20 cellular contexts compared by ENCODE assay signal in the genomic region with DNA sequence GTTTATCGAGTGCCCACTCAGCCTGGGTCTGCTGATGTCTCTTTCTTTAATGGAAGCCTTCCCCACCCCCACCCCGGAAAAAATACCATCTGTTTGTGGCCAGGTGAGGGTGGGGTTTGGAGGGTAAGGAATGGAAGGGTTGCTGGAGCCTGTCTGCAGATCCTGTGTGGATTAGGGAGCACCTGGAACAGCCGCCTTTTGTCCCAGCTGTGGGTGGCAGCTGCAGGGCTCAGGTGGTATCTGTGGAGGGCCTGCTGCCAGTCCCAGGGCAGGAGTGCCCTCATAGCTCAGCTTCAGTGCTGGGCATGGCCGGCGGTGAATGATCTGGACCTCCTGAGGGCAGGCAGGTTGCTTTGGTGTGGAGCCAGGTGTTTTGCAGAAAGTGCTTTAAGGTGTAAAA. TPM values are rescaled to one million over a fixed set of nuclear protein-coding genes. Genes with fewer than 3 reads are reported as not detected.
DNase-seq lines count a peak whose midpoint lies in the region; ATAC-seq and TF ChIP-seq lines count a peak whose summit lies in the region.
"Had no signal": no experiment of that assay in that cellular context is flagged by ENCODE, and none has a peak within 500 bp of the region (broad histone marks: within the 10 kb centered on the region; RNA-seq: fewer than 3 reads in every experiment).

No MANE protein-coding gene starts in this region.

- intact Hi-C loops in Right ventricle myocardium superior (cut with DNase I), result no loop called here
- intact Hi-C loops in Right ventricle myocardium inferior (cut with DNase I), result no loop called here
- intact Hi-C loops in mammary epithelial cell (cut with micrococcal nuclease), result no loop called here
- intact Hi-C loops in right lobe of liver (cut with DNase I), result no loop called here
- intact Hi-C loops in upper lobe of right lung (cut with DNase I), result no loop called here

- CTCF ChIA-PET in mammary epithelial cell (lab: Charles Lee; ENCODE audit: low non-redundant PET), result no interaction called here
- CTCF ChIA-PET in activated naive CD4-positive, alpha-beta T cell treated with anti-CD3 and anti-CD28 coated beads, Interleukin-2, amount 10 ng/mL, durations not matched to agents 7 days and 5 days (lab: Charles Lee), result no interaction called here

- no peaks in the 10 kb centered on the region for H3K27me3 Mint-ChIP-seq in activated naive CD4-positive, alpha-beta T cell treated with anti-CD3 and anti-CD28 coated beads, Interleukin-2, amount 10 ng/mL, durations not matched to agents 7 days and 5 days
- H3K27me3 Mint-ChIP-seq in type B pancreatic cell, result no peaks in the 10 kb centered on the region
- H3K27me3 Mint-ChIP-seq: activated naive CD8-positive, alpha-beta T cell had no signal

- TF ChIP-seq CTCF in mammary epithelial cell (conservative IDR thresholded peaks at IDR 0.05 in 1 of 2, IDR thresholded peaks at IDR 0.05 in 1 of 2; ENCODE audit: extremely low read depth in 1 of 2, insufficient read depth in 1 of 2, low read depth in 1 of 2, low read length in 2 of 2) (no peak), right lobe of liver (IDR thresholded peaks at IDR 0.05) (no peak), upper lobe of right lung (IDR thresholded peaks at IDR 0.05) (no peak), type B pancreatic cell (conservative IDR thresholded peaks at IDR 0.05) (no peak)

- TF ChIP-seq POLR2A in right lobe of liver (IDR thresholded peaks at IDR 0.05), result no peak

- DNase-seq in Right ventricle myocardium superior, result no peak
- DNase-seq in Right ventricle myocardium inferior (ENCODE audit: missing footprints), result no peak
- no peak for DNase-seq in mammary epithelial cell
- DNase-seq in right lobe of liver, result no peak
- DNase-seq in upper lobe of right lung, result no peak
- DNase-seq in activated naive CD4-positive, alpha-beta T cell treated with anti-CD3 and anti-CD28 coated beads, Interleukin-2, amount 10 ng/mL, durations not matched to agents 7 days and 5 days, result no peak
- DNase-seq in type B pancreatic cell (ENCODE audit: extremely low spot score, unreplicated experiment), result no peak
- DNase-seq: activated CD4-positive, alpha-beta T cell treated with anti-CD3 and anti-CD28 coated beads for 4 hours; Calu3; foreskin fibroblast; kidney glomerular epithelial cell; natural killer cell; NCI-H1105; NCI-H526 treated with DMSO at 0.1 percent for 48 hours; SHP77; spleen; stimulated activated CD4-positive, alpha-beta T cell treated with anti-CD3 and anti-CD28 coated beads, Interleukin-4, amount 100 ng/mL, for 24 hours had no signal

- H3K4me2 ChIP-seq in mammary epithelial cell (ENCODE audit: insufficient read depth, low read depth, low read length), result peak overlapping the region; percentile 61

- peaks cover 2% of the 10 kb centered on the region for H3K4me1 Mint-ChIP-seq in activated naive CD4-positive, alpha-beta T cell treated with anti-CD3 and anti-CD28 coated beads, Interleukin-2, amount 10 ng/mL, durations not matched to agents 7 days and 5 days
- peaks cover 10% of the 10 kb centered on the region for H3K4me1 Mint-ChIP-seq in type B pancreatic cell (ENCODE audit: unreplicated experiment)
- H3K4me1 Mint-ChIP-seq: natural killer cell had no signal

- BruUV-seq in mammary epithelial cell (replicated peaks; lab: Mats Ljungman, UMichigan), result no TSS peak

- H3K4me1 ChIP-seq in mammary epithelial cell (ENCODE audit: insufficient read depth, low read length), result peaks cover 34% of the 10 kb centered on the region
- H3K4me1 ChIP-seq in right lobe of liver, result peaks cover 0 to 15% (median 5%) of the 10 kb centered on the region in 4 donors
- no peaks in the 10 kb centered on the region for H3K4me1 ChIP-seq in upper lobe of right lung

- H3K27me3 ChIP-seq in mammary epithelial cell (ENCODE audit: insufficient read depth, low read length) (no peaks in the 10 kb centered on the region), right lobe of liver (no peaks in the 10 kb centered on the region), upper lobe of right lung (no peaks in the 10 kb centered on the region)
- H3K27me3 ChIP-seq: spleen had no signal

- H3K27ac ChIP-seq in mammary epithelial cell (ENCODE audit: insufficient read depth, low read depth, low read length) (peak overlapping the region; percentile 59), right lobe of liver (peak overlapping the region; percentile 9 to 74 (median 68)), upper lobe of right lung (peak overlapping the region; percentile 26)
- H3K27ac ChIP-seq: spleen had no signal

- H3K4me3 Mint-ChIP-seq in activated naive CD4-positive, alpha-beta T cell treated with anti-CD3 and anti-CD28 coated beads, Interleukin-2, amount 10 ng/mL, durations not matched to agents 7 days and 5 days, result no peak overlapping the region
- H3K4me3 Mint-ChIP-seq in type B pancreatic cell, result no peak overlapping the region
- H3K4me3 Mint-ChIP-seq: activated naive CD8-positive, alpha-beta T cell; activated T-helper 1 cell treated with anti-CD3 and anti-CD28 coated beads, Interleukin-12 subunit alpha, Interleukin-12 subunit beta, Interleukin-2, Interleukin-4 antibody, amounts not matched to agents 30 ng/mL and 10 ng/mL and 1 ng/mL, durations not matched to agents 14 hours and 24 hours and 36 hours; natural killer cell had no signal

- peak overlapping the region; percentile 18 for H3K9ac ChIP-seq in mammary epithelial cell (ENCODE audit: insufficient read depth, low read length)

- in situ Hi-C loops in mammary epithelial cell (cut with MboI; ENCODE audit: low sequenced_read_pairs in 2 of 2), result loop anchor here in 1 of 2 donors (25.0 kb wide), 2 partner anchors 289 to 364 kb away; no protein-coding TSS in a partner anchor

- dilution Hi-C loops in mammary epithelial cell (cut with HindIII; ENCODE audit: low sequenced_read_pairs), result no loop called here

- no peak overlapping the region for H3K27ac Mint-ChIP-seq in activated naive CD4-positive, alpha-beta T cell treated with anti-CD3 and anti-CD28 coated beads, Interleukin-2, amount 10 ng/mL, durations not matched to agents 7 days and 5 days
- H3K27ac Mint-ChIP-seq in type B pancreatic cell, result no peak overlapping the region
- H3K27ac Mint-ChIP-seq: activated naive CD8-positive, alpha-beta T cell; activated T-helper 1 cell treated with anti-CD3 and anti-CD28 coated beads, Interleukin-12 subunit alpha, Interleukin-12 subunit beta, Interleukin-2, Interleukin-4 antibody, amounts not matched to agents 30 ng/mL and 10 ng/mL and 1 ng/mL, durations not matched to agents 14 hours and 24 hours and 36 hours; natural killer cell had no signal

- no peaks in the 10 kb centered on the region for H3K36me3 ChIP-seq in mammary epithelial cell (ENCODE audit: insufficient read depth, low read length)
- H3K36me3 ChIP-seq in right lobe of liver, result peaks cover 0 to 24% (median 8%) of the 10 kb centered on the region in 4 donors
- peaks cover 22% of the 10 kb centered on the region for H3K36me3 ChIP-seq in upper lobe of right lung

- no peaks in the 10 kb centered on the region for H3K79me2 ChIP-seq in mammary epithelial cell (ENCODE audit: insufficient read depth, low read length)

- H2AFZ ChIP-seq in mammary epithelial cell (ENCODE audit: low read depth, low read length), result peak overlapping the region; percentile 71

- no peaks in the 10 kb centered on the region for H3K9me3 ChIP-seq in mammary epithelial cell (replicated peaks; ENCODE audit: insufficient read depth, low read length)
- no peaks in the 10 kb centered on the region for H3K9me3 ChIP-seq in right lobe of liver
- H3K9me3 ChIP-seq in upper lobe of right lung, result no peaks in the 10 kb centered on the region
- H3K9me3 ChIP-seq: spleen had no signal

- ATAC-seq in Right ventricle myocardium superior (ENCODE audit: poor library complexity) (peak; percentile 48), Right ventricle myocardium inferior (no peak), right lobe of liver (peak in 2 of 4 donors; percentile 22 to 33), upper lobe of right lung (no peak), GM21381 (IDR thresholded peaks at IDR 0.05; ENCODE audit: unreplicated experiment) (no peak)
- ATAC-seq: natural killer cell had no signal

- H3K9me3 Mint-ChIP-seq in activated naive CD4-positive, alpha-beta T cell treated with anti-CD3 and anti-CD28 coated beads, Interleukin-2, amount 10 ng/mL, durations not matched to agents 7 days and 5 days, result no peaks in the 10 kb centered on the region
- H3K9me3 Mint-ChIP-seq in type B pancreatic cell, result no peaks in the 10 kb centered on the region
- H3K9me3 Mint-ChIP-seq: activated T-helper 1 cell treated with anti-CD3 and anti-CD28 coated beads, Interleukin-12 subunit alpha, Interleukin-12 subunit beta, Interleukin-2, Interleukin-4 antibody, amounts not matched to agents 30 ng/mL and 10 ng/mL and 1 ng/mL, durations not matched to agents 14 hours and 24 hours and 36 hours; natural killer cell had no signal

- no peaks in the 10 kb centered on the region for H3K36me3 Mint-ChIP-seq in activated naive CD4-positive, alpha-beta T cell treated with anti-CD3 and anti-CD28 coated beads, Interleukin-2, amount 10 ng/mL, durations not matched to agents 7 days and 5 days
- peaks cover 18% of the 10 kb centered on the region for H3K36me3 Mint-ChIP-seq in type B pancreatic cell
- H3K36me3 Mint-ChIP-seq: natural killer cell had no signal

- H3K4me3 ChIP-seq in mammary epithelial cell (replicated peaks in 1 of 3; ENCODE audit: insufficient read depth in 1 of 3, low read depth in 2 of 3, low read length in 3 of 3), result no peak overlapping the region
- H3K4me3 ChIP-seq in right lobe of liver, result no peak overlapping the region
- no peak overlapping the region for H3K4me3 ChIP-seq in upper lobe of right lung
- H3K4me3 ChIP-seq: spleen had no signal

- no peaks in the 10 kb centered on the region for H4K20me1 ChIP-seq in mammary epithelial cell (ENCODE audit: insufficient read depth, low read length)

- WGBS in mammary epithelial cell (ENCODE audit: low coverage, missing lambda C conversion rate), result 7% methylated on average over 5 of the region's 5 CpGs
- 73% methylated on average over 3 of the region's 5 CpGs for WGBS in right lobe of liver (ENCODE audit: insufficient coverage, low coverage, low lambda C conversion rate, missing lambda C conversion rate)

RNA-seq across cellular contexts. Expression of a gene that starts 45.3 kb away (rescaled TPM):
- total RNA-seq in Right ventricle myocardium superior, result 85.8 TPM
- total RNA-seq in Right ventricle myocardium inferior, result 82.8 TPM
- 10 to 100 TPM; 16.5 to 41.8 TPM for total RNA-seq in mammary epithelial cell
- 23.9 TPM for polyA plus RNA-seq in mammary epithelial cell
- 33.9 TPM for polyA minus RNA-seq in mammary epithelial cell
- 10 to 100 TPM; 32.3 to 51.1 (median 45.7) TPM for total RNA-seq in right lobe of liver
- 54.6 TPM for total RNA-seq in upper lobe of right lung
- 53.6 and 56.3 TPM in 2 replicates for total RNA-seq in type B pancreatic cell (ENCODE audit: low replicate concordance)
